ENCODE assay signal across 1 cellular context in genomic region chr1:8879348-8880067, GRCh38.
TF ChIP-seq lines count a peak whose summit lies in the region.

No MANE protein-coding gene starts in this region.

TF ChIP-seq in HepG2, 621 proteins besides CTCF, POLR2A, EP300 and RAD21 (continued from another document and continues in another):
- TF ChIP-seq ZNF318 (CRISPR knock-in tag; IDR thresholded peaks at IDR 0.05) (no peak), ZNF567 (CRISPR knock-in tag; IDR thresholded peaks at IDR 0.05; ENCODE audit: borderline replicate concordance) (no peak), REPIN1 (CRISPR knock-in tag; IDR thresholded peaks at IDR 0.05; ENCODE audit: borderline replicate concordance, low read depth) (no peak), ZNF10 (CRISPR knock-in tag; IDR thresholded peaks at IDR 0.05; ENCODE audit: borderline replicate concordance, low read depth) (no peak), TCF7 (IDR thresholded peaks at IDR 0.05; ENCODE audit: low read depth) (no peak), SALL2 (CRISPR knock-in tag; IDR thresholded peaks at IDR 0.05) (no peak), ZBTB1 (CRISPR knock-in tag; IDR thresholded peaks at IDR 0.05; ENCODE audit: borderline replicate concordance) (no peak), RNF2 (conservative IDR thresholded peaks at IDR 0.05; ENCODE audit: low read depth) (peak; percentile 18; the same call in 1 of the 2 replicates), ARID3A (IDR thresholded peaks at IDR 0.05; ENCODE audit: low read depth, low read length) (no peak), ZXDC (CRISPR knock-in tag; IDR thresholded peaks at IDR 0.05) (no peak), GRHL1 (CRISPR knock-in tag; conservative IDR thresholded peaks at IDR 0.05) (no peak), POLR2G (IDR thresholded peaks at IDR 0.05; ENCODE audit: low read depth, low read length) (peak; percentile 75; the same call in 1 of the 2 replicates), CEBPZ (IDR thresholded peaks at IDR 0.05; ENCODE audit: low read length) (no peak), DR1 (CRISPR knock-in tag; IDR thresholded peaks at IDR 0.05) (no peak), ZNF33A (CRISPR knock-in tag; IDR thresholded peaks at IDR 0.05; ENCODE audit: borderline replicate concordance) (0 out of 2 replicates have a peak, but pooled peaks have one; percentile 45), ZNF562 (CRISPR knock-in tag; IDR thresholded peaks at IDR 0.05; ENCODE audit: borderline replicate concordance) (no peak), KDM3A (CRISPR knock-in tag; IDR thresholded peaks at IDR 0.05; ENCODE audit: low read depth) (no peak), FOXC1 (CRISPR knock-in tag; IDR thresholded peaks at IDR 0.05; ENCODE audit: borderline replicate concordance) (no peak), BORCS8-MEF2B (CRISPR knock-in tag; IDR thresholded peaks at IDR 0.05) (no peak), ZBTB7A (CRISPR knock-in tag; IDR thresholded peaks at IDR 0.05) (no peak), MEF2D (CRISPR knock-in tag; IDR thresholded peaks at IDR 0.05) (no peak), KMT2A (CRISPR knock-in tag; IDR thresholded peaks at IDR 0.05) (no peak), TRIM24 (CRISPR knock-in tag; IDR thresholded peaks at IDR 0.05) (no peak), ZSCAN12 (CRISPR knock-in tag; IDR thresholded peaks at IDR 0.05) (no peak), SPEN (CRISPR knock-in tag; IDR thresholded peaks at IDR 0.05; ENCODE audit: low read depth) (no peak), CENPBD1 (CRISPR knock-in tag; IDR thresholded peaks at IDR 0.05; ENCODE audit: borderline replicate concordance, low read depth) (no peak), SIN3A (IDR thresholded peaks at IDR 0.05; ENCODE audit: borderline replicate concordance, low read depth, low read length) (no peak), ZNF331 (CRISPR knock-in tag; IDR thresholded peaks at IDR 0.05) (no peak), JUNB (CRISPR knock-in tag; IDR thresholded peaks at IDR 0.05; ENCODE audit: borderline replicate concordance) (no peak), CCAR2 (optimal IDR thresholded peaks at IDR 0.05; ENCODE audit: low read depth, low read length) (no peak), SALL1 (CRISPR knock-in tag; IDR thresholded peaks at IDR 0.05) (no peak), NCOA1 (CRISPR knock-in tag; IDR thresholded peaks at IDR 0.05) (0 out of 2 replicates have a peak, but pooled peaks have one; percentile 14), KLF12 (CRISPR knock-in tag; IDR thresholded peaks at IDR 0.05; ENCODE audit: borderline replicate concordance) (0 out of 2 replicates have a peak, but pooled peaks have one; percentile 1), ZNF451 (CRISPR knock-in tag; IDR thresholded peaks at IDR 0.05) (no peak), SMARCC2 (IDR thresholded peaks at IDR 0.05) (no peak)
- TF ChIP-seq, protein P1, sequence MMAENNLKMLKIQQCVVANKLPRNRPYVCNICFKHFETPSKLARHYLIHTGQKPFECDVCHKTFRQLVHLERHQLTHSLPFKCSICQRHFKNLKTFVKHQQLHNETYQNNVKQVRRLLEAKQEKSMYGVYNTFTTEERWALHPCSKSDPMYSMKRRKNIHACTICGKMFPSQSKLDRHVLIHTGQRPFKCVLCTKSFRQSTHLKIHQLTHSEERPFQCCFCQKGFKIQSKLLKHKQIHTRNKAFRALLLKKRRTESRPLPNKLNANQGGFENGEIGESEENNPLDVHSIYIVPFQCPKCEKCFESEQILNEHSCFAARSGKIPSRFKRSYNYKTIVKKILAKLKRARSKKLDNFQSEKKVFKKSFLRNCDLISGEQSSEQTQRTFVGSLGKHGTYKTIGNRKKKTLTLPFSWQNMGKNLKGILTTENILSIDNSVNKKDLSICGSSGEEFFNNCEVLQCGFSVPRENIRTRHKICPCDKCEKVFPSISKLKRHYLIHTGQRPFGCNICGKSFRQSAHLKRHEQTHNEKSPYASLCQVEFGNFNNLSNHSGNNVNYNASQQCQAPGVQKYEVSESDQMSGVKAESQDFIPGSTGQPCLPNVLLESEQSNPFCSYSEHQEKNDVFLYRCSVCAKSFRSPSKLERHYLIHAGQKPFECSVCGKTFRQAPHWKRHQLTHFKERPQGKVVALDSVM (CRISPR knock-in tag; IDR thresholded peaks at IDR 0.05), result no peak
- TF ChIP-seq, protein P2, sequence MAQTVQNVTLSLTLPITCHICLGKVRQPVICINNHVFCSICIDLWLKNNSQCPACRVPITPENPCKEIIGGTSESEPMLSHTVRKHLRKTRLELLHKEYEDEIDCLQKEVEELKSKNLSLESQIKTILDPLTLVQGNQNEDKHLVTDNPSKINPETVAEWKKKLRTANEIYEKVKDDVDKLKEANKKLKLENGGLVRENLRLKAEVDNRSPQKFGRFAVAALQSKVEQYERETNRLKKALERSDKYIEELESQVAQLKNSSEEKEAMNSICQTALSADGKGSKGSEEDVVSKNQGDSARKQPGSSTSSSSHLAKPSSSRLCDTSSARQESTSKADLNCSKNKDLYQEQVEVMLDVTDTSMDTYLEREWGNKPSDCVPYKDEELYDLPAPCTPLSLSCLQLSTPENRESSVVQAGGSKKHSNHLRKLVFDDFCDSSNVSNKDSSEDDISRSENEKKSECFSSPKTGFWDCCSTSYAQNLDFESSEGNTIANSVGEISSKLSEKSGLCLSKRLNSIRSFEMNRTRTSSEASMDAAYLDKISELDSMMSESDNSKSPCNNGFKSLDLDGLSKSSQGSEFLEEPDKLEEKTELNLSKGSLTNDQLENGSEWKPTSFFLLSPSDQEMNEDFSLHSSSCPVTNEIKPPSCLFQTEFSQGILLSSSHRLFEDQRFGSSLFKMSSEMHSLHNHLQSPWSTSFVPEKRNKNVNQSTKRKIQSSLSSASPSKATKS (CRISPR knock-in tag; IDR thresholded peaks at IDR 0.05), result no peak
